ENCODE assay signal across 1 cellular context in genomic region chr13:111328111-111328802, GRCh38.
TF ChIP-seq lines count a peak whose summit lies in the region.

No MANE protein-coding gene starts in this region.

TF ChIP-seq in SK-N-SH treated with all-trans-retinoic acid at 6 μM for 48 hours, 23 proteins besides CTCF, POLR2A, EP300 and RAD21:
- TF ChIP-seq, protein P1, sequence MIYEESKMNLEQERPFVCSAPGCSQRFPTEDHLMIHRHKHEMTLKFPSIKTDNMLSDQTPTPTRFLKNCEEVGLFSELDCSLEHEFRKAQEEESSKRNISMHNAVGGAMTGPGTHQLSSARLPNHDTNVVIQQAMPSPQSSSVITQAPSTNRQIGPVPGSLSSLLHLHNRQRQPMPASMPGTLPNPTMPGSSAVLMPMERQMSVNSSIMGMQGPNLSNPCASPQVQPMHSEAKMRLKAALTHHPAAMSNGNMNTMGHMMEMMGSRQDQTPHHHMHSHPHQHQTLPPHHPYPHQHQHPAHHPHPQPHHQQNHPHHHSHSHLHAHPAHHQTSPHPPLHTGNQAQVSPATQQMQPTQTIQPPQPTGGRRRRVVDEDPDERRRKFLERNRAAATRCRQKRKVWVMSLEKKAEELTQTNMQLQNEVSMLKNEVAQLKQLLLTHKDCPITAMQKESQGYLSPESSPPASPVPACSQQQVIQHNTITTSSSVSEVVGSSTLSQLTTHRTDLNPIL (CRISPR knock-in tag; IDR thresholded peaks at IDR 0.05; ENCODE audit: low read depth): no peak
- no peak for TF ChIP-seq ESRRG (CRISPR knock-in tag; IDR thresholded peaks at IDR 0.05)
- no peak for TF ChIP-seq PATZ1 (CRISPR knock-in tag; IDR thresholded peaks at IDR 0.05; ENCODE audit: borderline replicate concordance)
- no peak for TF ChIP-seq ARNTL (CRISPR knock-in tag; IDR thresholded peaks at IDR 0.05; ENCODE audit: borderline replicate concordance, low read depth)
- no peak for TF ChIP-seq ZNF565 (CRISPR knock-in tag; conservative IDR thresholded peaks at IDR 0.05; ENCODE audit: low read depth)
- no peak for TF ChIP-seq TSHZ2 (CRISPR knock-in tag; IDR thresholded peaks at IDR 0.05)
- no peak for TF ChIP-seq BACH2 (CRISPR knock-in tag; IDR thresholded peaks at IDR 0.05; ENCODE audit: borderline replicate concordance)
- TF ChIP-seq ZNF8 (CRISPR knock-in tag; IDR thresholded peaks at IDR 0.05): no peak
- no peak for TF ChIP-seq ISL1 (CRISPR knock-in tag; IDR thresholded peaks at IDR 0.05)
- no peak for TF ChIP-seq TOX (CRISPR knock-in tag; IDR thresholded peaks at IDR 0.05; ENCODE audit: borderline replicate concordance)
